9 cellular contexts compared by ENCODE assay signal in the genomic region with DNA sequence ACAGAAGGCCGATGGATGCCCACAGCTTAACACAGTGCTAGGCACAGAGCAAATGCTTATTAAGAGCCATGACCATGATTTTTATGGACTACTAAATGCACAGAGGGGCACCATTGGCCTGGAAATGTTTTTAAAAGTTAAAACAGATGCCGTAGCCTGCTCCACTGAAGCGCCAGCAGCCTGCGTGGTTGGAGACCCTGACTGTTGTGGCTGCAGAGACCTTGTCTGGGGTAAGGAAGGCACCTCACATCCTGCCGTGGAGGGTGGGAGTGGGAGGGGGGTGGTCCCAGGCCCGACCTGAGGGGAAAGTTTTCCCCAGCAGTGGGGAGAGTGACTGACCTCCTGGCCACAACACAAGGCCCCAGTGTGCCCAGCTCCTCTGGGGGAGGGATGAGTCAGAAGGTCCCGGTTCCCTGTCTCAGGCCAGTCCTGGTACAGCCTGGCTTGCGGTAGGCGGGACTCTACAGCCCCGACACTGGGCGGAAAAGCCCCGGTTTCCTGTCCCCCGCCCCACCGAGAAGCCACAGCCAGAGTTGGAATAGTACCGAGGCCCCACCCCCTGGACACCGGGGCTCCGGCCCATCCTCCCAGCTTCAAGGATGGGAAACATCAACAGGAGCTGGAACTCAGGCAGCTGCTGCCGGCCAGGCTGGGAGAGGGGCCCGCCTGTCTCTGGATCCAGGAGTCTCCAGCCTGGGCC. TPM values are rescaled to one million over a fixed set of nuclear protein-coding genes. Genes with fewer than 3 reads are reported as not detected.
DNase-seq lines count a peak whose midpoint lies in the region; ATAC-seq lines count a peak whose summit lies in the region.
"Had no signal": no experiment of that assay in that cellular context is flagged by ENCODE, and none has a peak within 500 bp of the region (broad histone marks: within the 10 kb centered on the region; RNA-seq: fewer than 3 reads in every experiment).

No MANE protein-coding gene starts in this region.

- 14% methylated on average over 19 of the region's 19 CpGs for WGBS in mesenchymal stem cell
- 29 to 31% methylated on average over 19 of the region's 19 CpGs for WGBS in aorta, 2 donors

- peak overlapping the region; percentile 39 to 87 for H3K4ac ChIP-seq in mesenchymal stem cell (ENCODE audit: low read depth in 1 of 2, low read length in 2 of 2)

- H4K91ac ChIP-seq in mesenchymal stem cell (ENCODE audit: low read length): peak overlapping the region; percentile 72

- ATAC-seq in aorta (ENCODE audit: low FRiP score): peak; percentile 77
- ATAC-seq in HG03108 (IDR thresholded peaks at IDR 0.05; ENCODE audit: unreplicated experiment): no peak

- H3K36me3 Mint-ChIP-seq in activated naive CD4-positive, alpha-beta T cell treated with anti-CD3 and anti-CD28 coated beads, Interleukin-2, amount 10 ng/mL, durations not matched to agents 7 days and 5 days: no peaks in the 10 kb centered on the region

- peak overlapping the region; percentile 67 for H2BK120ac ChIP-seq in mesenchymal stem cell (ENCODE audit: low read depth, low read length)

- no peak overlapping the region for H3K23ac ChIP-seq in mesenchymal stem cell (ENCODE audit: low read length in 2 of 2)

- H3K27ac ChIP-seq in duodenal mucosa (ENCODE audit: low read depth, low read length) (peak overlapping the region; percentile 30), mesenchymal stem cell (ENCODE audit: low read length, poor library complexity, severe bottlenecking) (peak overlapping the region; percentile 46), aorta (ENCODE audit: low read depth in 1 of 2, low read length in 2 of 2) (no peak overlapping the region)

- H3K79me1 ChIP-seq in mesenchymal stem cell (replicated peaks; ENCODE audit: low read length, poor library complexity, severe bottlenecking): peaks cover 4% of the 10 kb centered on the region

- no peaks in the 10 kb centered on the region for H3K9me3 Mint-ChIP-seq in activated naive CD4-positive, alpha-beta T cell treated with anti-CD3 and anti-CD28 coated beads, Interleukin-2, amount 10 ng/mL, durations not matched to agents 7 days and 5 days

- H3K4me3 ChIP-seq in duodenal mucosa (ENCODE audit: low read depth in 1 of 2, low read length in 2 of 2): no peak overlapping the region
- peak overlapping the region in 1 of 2 experiments; percentile 0 for H3K4me3 ChIP-seq in mesenchymal stem cell (ENCODE audit: insufficient read depth in 1 of 2, low read depth in 1 of 2, low read length in 2 of 2)
- H3K4me3 ChIP-seq in aorta (ENCODE audit: low read length in 2 of 2): no peak overlapping the region

- no peak overlapping the region for H2AK5ac ChIP-seq in mesenchymal stem cell (ENCODE audit: low read length, severe bottlenecking)

- H3K4me3 Mint-ChIP-seq in activated naive CD4-positive, alpha-beta T cell treated with anti-CD3 and anti-CD28 coated beads, Interleukin-2, amount 10 ng/mL, durations not matched to agents 7 days and 5 days: no peak overlapping the region

- peak overlapping the region; percentile 59 to 93 for H3K18ac ChIP-seq in mesenchymal stem cell (ENCODE audit: low read depth in 1 of 2, low read length in 2 of 2)

- peak overlapping the region; percentile 80 for H2BK15ac ChIP-seq in mesenchymal stem cell (ENCODE audit: low read depth, poor library complexity, severe bottlenecking)

- H3K27ac Mint-ChIP-seq in activated naive CD4-positive, alpha-beta T cell treated with anti-CD3 and anti-CD28 coated beads, Interleukin-2, amount 10 ng/mL, durations not matched to agents 7 days and 5 days: no peak overlapping the region

- peak overlapping the region; percentile 29 for H2AFZ ChIP-seq in mesenchymal stem cell (ENCODE audit: low read depth, low read length)

- H2BK5ac ChIP-seq in mesenchymal stem cell (ENCODE audit: low read depth, low read length, poor library complexity, severe bottlenecking): no peak overlapping the region

- intact Hi-C loops in aorta (cut with DNase I): loop anchor here (5.0 to 10.0 kb wide), 3 partner anchors 74 to 114 kb away; no protein-coding TSS in a partner anchor

- H3K4me2 ChIP-seq in mesenchymal stem cell (ENCODE audit: low read length, poor library complexity, severe bottlenecking): peak overlapping the region; percentile 24

- peaks cover 70% of the 10 kb centered on the region for H3K27me3 Mint-ChIP-seq in activated naive CD4-positive, alpha-beta T cell treated with anti-CD3 and anti-CD28 coated beads, Interleukin-2, amount 10 ng/mL, durations not matched to agents 7 days and 5 days

- no peaks in the 10 kb centered on the region for H3K4me1 Mint-ChIP-seq in activated naive CD4-positive, alpha-beta T cell treated with anti-CD3 and anti-CD28 coated beads, Interleukin-2, amount 10 ng/mL, durations not matched to agents 7 days and 5 days

- CTCF ChIA-PET in activated naive CD4-positive, alpha-beta T cell treated with anti-CD3 and anti-CD28 coated beads, Interleukin-2, amount 10 ng/mL, durations not matched to agents 7 days and 5 days (lab: Charles Lee): interaction anchor here (0.8 to 3.2 kb wide), 4 partner anchors 10 to 302 kb away, joined by 3 to 21 read pairs (median 5); no protein-coding TSS in a partner anchor

- H3K4me1 ChIP-seq in duodenal mucosa (ENCODE audit: control insufficient read depth in 1 of 2, insufficient read depth in 2 of 2, low read length in 2 of 2): no peaks in the 10 kb centered on the region
- peaks cover 33% of the 10 kb centered on the region for H3K4me1 ChIP-seq in mesenchymal stem cell (ENCODE audit: control insufficient read depth, insufficient read depth, low read depth, low read length)
- no peaks in the 10 kb centered on the region for H3K4me1 ChIP-seq in aorta (ENCODE audit: control insufficient read depth in 1 of 2, insufficient read depth in 2 of 2, low read length in 2 of 2)

- H3K36me3 ChIP-seq in duodenal mucosa (ENCODE audit: control insufficient read depth in 1 of 2, insufficient read depth in 2 of 2, low read length in 2 of 2) (no peaks in the 10 kb centered on the region), mesenchymal stem cell (ENCODE audit: control insufficient read depth in 1 of 2, insufficient read depth in 2 of 2, low read depth in 1 of 2, low read length in 2 of 2) (no peaks in the 10 kb centered on the region), aorta (ENCODE audit: control insufficient read depth in 1 of 2, insufficient read depth in 2 of 2, low read length in 1 of 2) (no peaks in the 10 kb centered on the region)

- peak overlapping the region in 1 of 2 experiments; percentile 82 for H3K14ac ChIP-seq in mesenchymal stem cell (ENCODE audit: low read length in 2 of 2)

- H3K9ac ChIP-seq in duodenal mucosa (ENCODE audit: low read depth in 1 of 2, low read length in 2 of 2) (no peak overlapping the region), mesenchymal stem cell (ENCODE audit: low read length) (peak overlapping the region; percentile 61)

- peak overlapping the region; percentile 93 for H4K8ac ChIP-seq in mesenchymal stem cell (ENCODE audit: low read length)

- peaks cover 44% of the 10 kb centered on the region in 2 donors for H3K27me3 ChIP-seq in duodenal mucosa (ENCODE audit: control insufficient read depth in 1 of 2, insufficient read depth in 2 of 2, low read length in 2 of 2)
- H3K27me3 ChIP-seq in mesenchymal stem cell (ENCODE audit: control insufficient read depth in 1 of 2, insufficient read depth in 1 of 2, low read length in 2 of 2): peaks cover 0 to 44% of the 10 kb centered on the region in 2 experiments
- H3K27me3 ChIP-seq in aorta (ENCODE audit: control insufficient read depth in 1 of 2, insufficient read depth in 2 of 2, low read length in 1 of 2): no peaks in the 10 kb centered on the region

- H2BK12ac ChIP-seq in mesenchymal stem cell (ENCODE audit: low read length in 2 of 2): peak overlapping the region in 1 of 2 experiments; percentile 91

- H3K9me3 ChIP-seq in duodenal mucosa (ENCODE audit: control insufficient read depth in 1 of 2, low read length in 2 of 2): no peaks in the 10 kb centered on the region
- H3K9me3 ChIP-seq in mesenchymal stem cell (ENCODE audit: control insufficient read depth, low read length): no peaks in the 10 kb centered on the region
- H3K9me3 ChIP-seq in aorta (ENCODE audit: control insufficient read depth, low read length): no peaks in the 10 kb centered on the region

- DNase-seq in activated naive CD4-positive, alpha-beta T cell treated with anti-CD3 and anti-CD28 coated beads, Interleukin-2, amount 10 ng/mL, durations not matched to agents 7 days and 5 days: peak; percentile 14
- DNase-seq in activated naive CD4-positive, alpha-beta T cell treated with anti-CD3 and anti-CD28 coated beads, Interleukin-2, amount 50 U/mL, for 16 hours: no peak
- peak; percentile 95 for DNase-seq in mesenchymal stem cell
- DNase-seq in aorta: peak; percentile 85 to 91
- no peak for DNase-seq in activated CD8-positive, alpha-beta memory T cell treated with anti-CD3 and anti-CD28 coated beads, Interleukin-2, amount 50 U/mL, for 48 hours
- no peak for DNase-seq in GOT3 (lab: John Stamatoyannopoulos, UW)

RNA-seq across cellular contexts. Expression of gene CHST1, which starts 7.0 kb away (rescaled TPM):
- 4.8 TPM for polyA plus RNA-seq in mesenchymal stem cell (2013, experiment 1 of 2)
- polyA plus RNA-seq in mesenchymal stem cell (2013, experiment 2 of 2): 5.4 TPM
- 10 to 100 TPM; 11.0 to 15.2 TPM for total RNA-seq in aorta
- polyA plus RNA-seq in aorta: 10 to 100 TPM in 1 of 2 donors, 1 to 10 TPM in 1; 6.0 to 31.0 TPM
- total RNA-seq: NCI-H460 had no signal

Comparison
In these comparisons a context has a peak if more than half of its experiments do, and no peak if none do; other contexts are left out.
1. DNase-seq: peak in activated naive CD4-positive, alpha-beta T cell treated with anti-CD3 and anti-CD28 coated beads, Interleukin-2, amount 10 ng/mL, durations not matched to agents 7 days and 5 days (single experiment), mesenchymal stem cell (single experiment) and aorta (2 of 2); none in activated naive CD4-positive, alpha-beta T cell treated with anti-CD3 and anti-CD28 coated beads, Interleukin-2, amount 50 U/mL, for 16 hours (single experiment), activated CD8-positive, alpha-beta memory T cell treated with anti-CD3 and anti-CD28 coated beads, Interleukin-2, amount 50 U/mL, for 48 hours (single experiment) and GOT3 (single experiment).
2. H3K27ac ChIP-seq: peak in duodenal mucosa (single experiment) and mesenchymal stem cell (single experiment); none in aorta (0 of 2).